Comparison of ENCODE assay signal across 11 cellular contexts in genomic region chr7:151426486-151426905, GRCh38. TPM values are rescaled to one million over a fixed set of nuclear protein-coding genes. Genes with fewer than 3 reads are reported as not detected.
DNase-seq lines count a peak whose midpoint lies in the region; FAIRE-seq and TF ChIP-seq lines count a peak whose summit lies in the region.
"Had no signal": no experiment of that assay in that cellular context is flagged by ENCODE, and none has a peak within 500 bp of the region (broad histone marks: within the 10 kb centered on the region; RNA-seq: fewer than 3 reads in every experiment).

No MANE protein-coding gene starts in this region.

- peaks cover 6% of the 10 kb centered on the region for H3K9me3 ChIP-seq in mammary epithelial cell (replicated peaks; ENCODE audit: insufficient read depth, low read length)
- no peaks in the 10 kb centered on the region for H3K9me3 ChIP-seq in uterus

- no peak for TF ChIP-seq CTCF in mammary epithelial cell (conservative IDR thresholded peaks at IDR 0.05 in 1 of 2, IDR thresholded peaks at IDR 0.05 in 1 of 2; ENCODE audit: extremely low read depth in 1 of 2, insufficient read depth in 1 of 2, low read depth in 1 of 2, low read length in 2 of 2)
- TF ChIP-seq CTCF in uterus (IDR thresholded peaks at IDR 0.05) = no peak

- WGBS in mammary epithelial cell (ENCODE audit: low coverage, missing lambda C conversion rate) = 3% methylated on average over 12 of the region's 13 CpGs

- DNase-seq in NCI-H1092 treated with DMSO at 0.1 percent for 48 hours (lab: John Stamatoyannopoulos, UW) = peak; percentile 50
- no peak for DNase-seq in NCI-H1092 (lab: John Stamatoyannopoulos, UW)
- DNase-seq in mammary epithelial cell = peak; percentile 65
- peak; percentile 46 to 63 for DNase-seq in lung microvascular endothelial cell (ENCODE audit: low read depth in 2 of 2)
- DNase-seq in uterus = peak; percentile 93 to 95
- no peak for DNase-seq in erythroblast (lab: John Stamatoyannopoulos, UW)
- DNase-seq in GM19239 (ENCODE audit: insufficient read length, low spot score) = no peak
- no peak for DNase-seq in NCI-H526 treated with DMSO at 0.1 percent for 48 hours (lab: John Stamatoyannopoulos, UW)
- DNase-seq: naive thymus-derived CD4-positive, alpha-beta T cell; T-helper 9 cell had no signal

- no TSS peak for BruUV-seq in mammary epithelial cell (replicated peaks; lab: Mats Ljungman, UMichigan)

- no peak overlapping the region for H3K27ac ChIP-seq in mammary epithelial cell (ENCODE audit: insufficient read depth, low read depth, low read length)
- peak overlapping the region; percentile 87 to 88 for H3K27ac ChIP-seq in uterus
- H3K27ac ChIP-seq: 22Rv1 had no signal

- no peak for FAIRE-seq in GM19239 (lab: Jason Lieb, UNC)

- H3K4me3 ChIP-seq in mammary epithelial cell (replicated peaks in 1 of 3; ENCODE audit: insufficient read depth in 1 of 3, low read depth in 2 of 3, low read length in 3 of 3) (no peak overlapping the region), uterus (no peak overlapping the region)

- peak overlapping the region; percentile 48 for H2AFZ ChIP-seq in mammary epithelial cell (ENCODE audit: low read depth, low read length)

- H3K27me3 ChIP-seq in mammary epithelial cell (ENCODE audit: insufficient read depth, low read length) (no peaks in the 10 kb centered on the region), uterus (no peaks in the 10 kb centered on the region)

- no peaks in the 10 kb centered on the region for H3K79me2 ChIP-seq in mammary epithelial cell (ENCODE audit: insufficient read depth, low read length)

- dilution Hi-C loops in mammary epithelial cell (cut with HindIII; ENCODE audit: low sequenced_read_pairs) = no loop called here

- CTCF ChIA-PET in mammary epithelial cell (lab: Charles Lee; ENCODE audit: low non-redundant PET) = no interaction called here

- TF ChIP-seq POLR2A in uterus (IDR thresholded peaks at IDR 0.05) (no peak), erythroblast (IDR thresholded peaks at IDR 0.05; ENCODE audit: low read length) (no peak)

- intact Hi-C loops in mammary epithelial cell (cut with micrococcal nuclease) (no loop called here), uterus (cut with DNase I; ENCODE audit: low total_unique reads) (no loop called here)

- H3K36me3 ChIP-seq in mammary epithelial cell (ENCODE audit: insufficient read depth, low read length) (no peaks in the 10 kb centered on the region), uterus (no peaks in the 10 kb centered on the region)

- H4K20me1 ChIP-seq in mammary epithelial cell (ENCODE audit: insufficient read depth, low read length) = no peaks in the 10 kb centered on the region

- in situ Hi-C loops in mammary epithelial cell (cut with MboI; ENCODE audit: low sequenced_read_pairs in 2 of 2) = no loop called here

- H3K4me1 ChIP-seq in mammary epithelial cell (ENCODE audit: insufficient read depth, low read length) (peaks cover 14% of the 10 kb centered on the region), uterus (peaks cover 19 to 26% of the 10 kb centered on the region in 2 donors)

- H3K9ac ChIP-seq in mammary epithelial cell (ENCODE audit: insufficient read depth, low read length) = no peak overlapping the region

- H3K4me2 ChIP-seq in mammary epithelial cell (ENCODE audit: insufficient read depth, low read depth, low read length) = peak overlapping the region; percentile 53

RNA-seq across cellular contexts. Expression of gene CRYGN, which starts 13.4 kb away (rescaled TPM):
- total RNA-seq in mammary epithelial cell (not detected), lung microvascular endothelial cell (not detected in 2 replicates), uterus (1 to 10 TPM in 2 of 4 donors, under 1 TPM in 1, not detected in 1; 0.73 to 2.9 (median 2.4) TPM)
- polyA plus RNA-seq in mammary epithelial cell = not detected
- polyA minus RNA-seq in mammary epithelial cell = not detected

RNA-seq across cellular contexts. Expression of gene WDR86, which starts 16.7 kb away (rescaled TPM):
- total RNA-seq in mammary epithelial cell = 10 to 100 TPM in 1 of 2 donors, not detected in 1; 19.5 TPM
- polyA plus RNA-seq in mammary epithelial cell = not detected
- polyA minus RNA-seq in mammary epithelial cell = not detected
- not detected in 2 replicates for total RNA-seq in lung microvascular endothelial cell
- 100 to 1,000 TPM in 1 of 4 donors, 10 to 100 TPM in 2, 1 to 10 TPM in 1; 3.2 to 100 (median 53.4) TPM for total RNA-seq in uterus

Comparison
In these comparisons a context has a peak if more than half of its experiments do, and no peak if none do; other contexts are left out.
1. DNase-seq: peak in NCI-H1092 treated with DMSO at 0.1 percent for 48 hours (single experiment), mammary epithelial cell (single experiment), lung microvascular endothelial cell (2 of 2) and uterus (2 of 2); none in NCI-H1092 (single experiment), erythroblast (0 of 2), GM19239 (single experiment) and NCI-H526 treated with DMSO at 0.1 percent for 48 hours (single experiment).